Comparison of ENCODE assay signal across 8 cellular contexts in genomic region chr11:35029979-35030378, GRCh38.
A peak's percentile ranks its signal among the peaks of the same experiment; 100 is the strongest.
DNase-seq lines count a peak whose midpoint lies in the region; ATAC-seq and TF ChIP-seq lines count a peak whose summit lies in the region.

No MANE protein-coding gene starts in this region.

- H3K9me3 Mint-ChIP-seq in CD8-positive, alpha-beta memory T cell, result peaks cover 0 to 3% (median under 1%) of the 10 kb centered on the region in 5 donors
- peaks cover under 1% of the 10 kb centered on the region for H3K9me3 Mint-ChIP-seq in neural progenitor cell

- H3K9ac ChIP-seq in trophoblast cell (ENCODE audit: low read length), result no peak overlapping the region
- no peak overlapping the region for H3K9ac ChIP-seq in neural progenitor cell

- peak; percentile 60 for ATAC-seq in GM19468 (IDR thresholded peaks at IDR 0.05; ENCODE audit: extremely low read depth, unreplicated experiment)
- peak; percentile 83 for ATAC-seq in HG03571 (IDR thresholded peaks at IDR 0.05; ENCODE audit: unreplicated experiment)

- no peak overlapping the region for H3K18ac ChIP-seq in trophoblast cell (ENCODE audit: low read length)

- no peak overlapping the region for H3K4ac ChIP-seq in trophoblast cell (ENCODE audit: low read depth, low read length)

- H2AFZ ChIP-seq in trophoblast cell (ENCODE audit: insufficient read depth, low read length, poor library complexity), result no peak overlapping the region
- H2AFZ ChIP-seq in neural progenitor cell (replicated peaks), result no peak overlapping the region

- no peaks in the 10 kb centered on the region for H3K36me3 ChIP-seq in CD8-positive, alpha-beta memory T cell (ENCODE audit: insufficient read depth, low read length)
- H3K36me3 ChIP-seq in trophoblast cell (ENCODE audit: control insufficient read depth in 1 of 2, insufficient read depth in 2 of 2, low read length in 2 of 2), result no peaks in the 10 kb centered on the region
- no peaks in the 10 kb centered on the region for H3K36me3 ChIP-seq in neural progenitor cell

- WGBS in trophoblast cell (ENCODE audit: extremely low coverage, insufficient coverage, insufficient read length), result no CpG with 5 or more reads among the region's 5 CpGs

- CTCF ChIA-PET in CD8-positive, alpha-beta memory T cell (lab: Charles Lee), result interaction anchor here (1.0 kb wide), 1 partner anchor 11 kb away, joined by 5 read pairs; no protein-coding TSS in a partner anchor

- no peaks in the 10 kb centered on the region for H4K20me1 ChIP-seq in neural progenitor cell (ENCODE audit: low read depth)

- H3K14ac ChIP-seq in trophoblast cell (ENCODE audit: low read length), result no peak overlapping the region

- peak overlapping the region; percentile 6 for H2BK120ac ChIP-seq in trophoblast cell (ENCODE audit: insufficient read depth, low read length, poor library complexity)

- peak overlapping the region in 6 of 7 donors; percentile 11 to 83 (median 70) for H3K4me3 Mint-ChIP-seq in CD8-positive, alpha-beta memory T cell
- no peak overlapping the region for H3K4me3 Mint-ChIP-seq in neural progenitor cell

- H2AK5ac ChIP-seq in trophoblast cell (ENCODE audit: low read length), result no peak overlapping the region

- peak overlapping the region; percentile 10 for H3K27ac ChIP-seq in CD8-positive, alpha-beta memory T cell (ENCODE audit: low read depth, low read length)
- H3K27ac ChIP-seq in trophoblast cell (ENCODE audit: low read depth, low read length) (peak overlapping the region; percentile 37), neural progenitor cell (no peak overlapping the region)

- no peaks in the 10 kb centered on the region for H3K9me3 ChIP-seq in CD8-positive, alpha-beta memory T cell (ENCODE audit: low read length)
- no peaks in the 10 kb centered on the region for H3K9me3 ChIP-seq in trophoblast cell (ENCODE audit: insufficient read depth, low read depth, low read length)
- H3K9me3 ChIP-seq in neural progenitor cell (ENCODE audit: low read depth), result no peaks in the 10 kb centered on the region

- no peak for TF ChIP-seq CTCF in neural progenitor cell (IDR thresholded peaks at IDR 0.05)

- peaks cover 29 to 44% (median 44%) of the 10 kb centered on the region in 3 donors for H3K4me1 Mint-ChIP-seq in CD8-positive, alpha-beta memory T cell
- H3K4me1 Mint-ChIP-seq in neural progenitor cell, result no peaks in the 10 kb centered on the region

- no peak overlapping the region for H4K12ac ChIP-seq in trophoblast cell (ENCODE audit: low read depth, low read length)

- H3K27me3 ChIP-seq in CD8-positive, alpha-beta memory T cell (ENCODE audit: insufficient read depth, low read length, poor library complexity, severe bottlenecking), result no peaks in the 10 kb centered on the region
- no peaks in the 10 kb centered on the region for H3K27me3 ChIP-seq in trophoblast cell (ENCODE audit: insufficient read depth, low read length)
- H3K27me3 ChIP-seq in neural progenitor cell, result no peaks in the 10 kb centered on the region

- DNase-seq in CD8-positive, alpha-beta memory T cell, result no peak
- DNase-seq in activated T-helper 9 cell treated with anti-CD3 and anti-CD28 coated beads, Interleukin-2, amount 50 U/mL, for 16 hours (ENCODE audit: low read depth), result peak; percentile 5
- peak; percentile 32 to 49 for DNase-seq in trophoblast cell
- no peak for DNase-seq in cerebellar nuclear complex (lab: John Stamatoyannopoulos, UW)
- DNase-seq in neural progenitor cell (ENCODE audit: low spot score), result no peak
- no peak for DNase-seq in SW480 (ENCODE audit: low spot score)

- H3F3A ChIP-seq in neural progenitor cell (ENCODE audit: low read depth), result no peaks in the 10 kb centered on the region

- H3K4me2 ChIP-seq in trophoblast cell (ENCODE audit: low read length), result no peak overlapping the region
- no peak overlapping the region for H3K4me2 ChIP-seq in neural progenitor cell

- H4K91ac ChIP-seq in trophoblast cell (ENCODE audit: low read depth, low read length), result no peak overlapping the region

- H3K27ac Mint-ChIP-seq in CD8-positive, alpha-beta memory T cell, result peak overlapping the region in 7 of 8 donors; percentile 35 to 95 (median 90)
- no peak overlapping the region for H3K27ac Mint-ChIP-seq in neural progenitor cell

- H3K36me3 Mint-ChIP-seq in CD8-positive, alpha-beta memory T cell, result peaks cover 0 to 19% (median 0%) of the 10 kb centered on the region in 3 donors
- H3K36me3 Mint-ChIP-seq in neural progenitor cell, result no peaks in the 10 kb centered on the region

- no peaks in the 10 kb centered on the region for H3K27me3 Mint-ChIP-seq in CD8-positive, alpha-beta memory T cell
- peaks cover 2% of the 10 kb centered on the region for H3K27me3 Mint-ChIP-seq in neural progenitor cell (ENCODE audit: insufficient read depth, low read depth)

- H3K4me3 ChIP-seq in CD8-positive, alpha-beta memory T cell (ENCODE audit: low read length), result no peak overlapping the region
- H3K4me3 ChIP-seq in trophoblast cell (ENCODE audit: low read depth, low read length), result no peak overlapping the region
- no peak overlapping the region for H3K4me3 ChIP-seq in neural progenitor cell

- no peak overlapping the region for H2BK5ac ChIP-seq in trophoblast cell (ENCODE audit: low read depth, low read length, poor library complexity)

- H3K79me2 ChIP-seq in trophoblast cell (ENCODE audit: control insufficient read depth, insufficient read depth, low read length, poor library complexity) (no peaks in the 10 kb centered on the region), neural progenitor cell (ENCODE audit: low read depth) (no peaks in the 10 kb centered on the region)

- H3K4me1 ChIP-seq in CD8-positive, alpha-beta memory T cell (ENCODE audit: insufficient read depth, low read length), result peaks cover 28% of the 10 kb centered on the region
- H3K4me1 ChIP-seq in trophoblast cell (ENCODE audit: control insufficient read depth in 1 of 2, insufficient read depth in 2 of 2, low read length in 2 of 2) (peaks cover 20% of the 10 kb centered on the region in 2 experiments), neural progenitor cell (no peaks in the 10 kb centered on the region)

- H4K8ac ChIP-seq in trophoblast cell (ENCODE audit: low read depth, low read length), result no peak overlapping the region

- H2BK12ac ChIP-seq in trophoblast cell (ENCODE audit: low read length), result peak overlapping the region; percentile 62

- no peak overlapping the region for H3K23ac ChIP-seq in trophoblast cell (ENCODE audit: low read length)

- H3K79me1 ChIP-seq in trophoblast cell (ENCODE audit: low read length), result peaks cover 18% of the 10 kb centered on the region

- POLR2A ChIA-PET in CD8-positive, alpha-beta memory T cell (lab: Charles Lee), result interaction anchor here (0.5 kb wide), 1 partner anchor 21 kb away, joined by 3 read pairs; no protein-coding TSS in a partner anchor

Comparison
In these comparisons a context has a peak if more than half of its experiments do, and no peak if none do; other contexts are left out.
1. DNase-seq: peak in activated T-helper 9 cell treated with anti-CD3 and anti-CD28 coated beads, Interleukin-2, amount 50 U/mL, for 16 hours (single experiment) and trophoblast cell (2 of 2); none in CD8-positive, alpha-beta memory T cell (0 of 5), cerebellar nuclear complex (0 of 2), neural progenitor cell (single experiment) and SW480 (single experiment).